Comparison of ENCODE assay signal across 8 cellular contexts in the genomic region with DNA sequence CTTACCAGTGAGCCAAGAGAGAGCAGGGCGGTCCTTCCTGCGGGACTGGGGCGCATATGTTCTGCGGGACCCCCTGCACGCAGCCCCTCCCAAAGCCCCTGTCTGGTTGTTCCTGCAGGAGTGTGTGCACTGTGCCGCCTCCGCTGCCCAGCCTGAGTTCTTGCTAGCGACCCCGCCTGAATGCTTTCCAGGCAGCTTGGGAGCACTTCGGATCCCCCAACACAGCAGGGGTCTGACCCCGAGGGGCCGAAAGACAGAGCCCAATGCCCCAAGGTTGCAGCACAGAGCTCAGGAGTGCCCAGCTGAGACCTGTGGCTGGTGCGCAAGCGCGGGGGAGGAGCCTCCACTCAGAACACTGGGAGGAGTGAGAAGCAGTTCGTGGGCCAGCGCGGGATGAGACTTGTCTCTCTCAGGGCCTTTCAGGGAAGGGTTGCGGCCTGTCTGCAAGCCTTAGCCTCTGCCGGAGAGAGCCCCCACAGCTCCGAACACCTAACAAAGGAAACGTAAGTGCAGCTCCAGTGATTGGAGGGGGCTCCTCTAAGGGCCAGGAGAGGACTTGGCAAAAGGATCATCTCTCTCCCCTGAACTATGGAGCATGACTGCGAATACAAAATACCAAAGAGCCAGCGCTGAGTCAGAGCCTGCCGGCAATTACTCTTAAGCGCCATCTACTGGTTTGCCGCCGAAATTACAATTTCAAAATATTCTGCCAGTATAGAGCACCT. TPM values are rescaled to one million over a fixed set of nuclear protein-coding genes. Genes with fewer than 3 reads are reported as not detected.
DNase-seq lines count a peak whose midpoint lies in the region; TF ChIP-seq lines count a peak whose summit lies in the region.

No MANE protein-coding gene starts in this region.

- POLR2A ChIA-PET in RWPE1 (lab: Yijun Ruan, JAX; ENCODE audit: low non-redundant PET) = interaction anchor here (0.6 kb wide), 1 partner anchor 202 kb away, joined by 3 read pairs; no protein-coding TSS in a partner anchor

- peak; percentile 78 for TF ChIP-seq CTCF in LNCaP clone FGC (IDR thresholded peaks at IDR 0.05; ENCODE audit: control insufficient read depth, extremely low read depth, insufficient read depth)
- peak; percentile 89 for TF ChIP-seq CTCF in RWPE1 (conservative IDR thresholded peaks at IDR 0.05; ENCODE audit: low read depth)
- peak; percentile 85 for TF ChIP-seq CTCF in foreskin fibroblast (IDR thresholded peaks at IDR 0.05; ENCODE audit: low read depth, low read length)
- peak; percentile 93 for TF ChIP-seq CTCF in neural crest cell (conservative IDR thresholded peaks at IDR 0.05)

- H3K4me1 Mint-ChIP-seq in neural crest cell = peaks cover 22% of the 10 kb centered on the region

- H3K27ac ChIP-seq in RWPE1 = peak overlapping the region; percentile 91
- H3K27ac ChIP-seq in stomach smooth muscle (ENCODE audit: low read length) = peak overlapping the region; percentile 93

- H3K27me3 ChIP-seq in stomach smooth muscle (ENCODE audit: control insufficient read depth in 1 of 2, insufficient read depth in 2 of 2, low read length in 2 of 2) = no peaks in the 10 kb centered on the region

- H3K36me3 ChIP-seq in ES-I3 (ENCODE audit: insufficient read depth, low read length) (no peaks in the 10 kb centered on the region), stomach smooth muscle (ENCODE audit: control insufficient read depth in 2 of 2, insufficient read depth in 2 of 2, low read length in 2 of 2) (no peaks in the 10 kb centered on the region)

- H3K9me3 Mint-ChIP-seq in neural crest cell = peaks cover 2% of the 10 kb centered on the region

- peak overlapping the region; percentile 87 for H3K4me3 Mint-ChIP-seq in neural crest cell

- H3K4me1 ChIP-seq in ES-I3 (ENCODE audit: insufficient read depth, low read length) = peaks cover 3% of the 10 kb centered on the region; the same call in 1 of the 2 replicates
- H3K4me1 ChIP-seq in stomach smooth muscle (ENCODE audit: control insufficient read depth, insufficient read depth, low read length) = peaks cover 7% of the 10 kb centered on the region

- peak overlapping the region; percentile 98 for H3K27ac Mint-ChIP-seq in neural crest cell (ENCODE audit: unreplicated experiment)

- no peaks in the 10 kb centered on the region for H3K27me3 Mint-ChIP-seq in neural crest cell (ENCODE audit: low read depth)

- H3K4me3 ChIP-seq in LNCaP clone FGC (ENCODE audit: low read depth, low read length) (peak overlapping the region; percentile 75), foreskin fibroblast (ENCODE audit: low read depth in 1 of 2, low read length in 2 of 2) (peak overlapping the region; percentile 65 to 72), stomach smooth muscle (ENCODE audit: low read length in 2 of 2) (peak overlapping the region; percentile 81 to 95)

- no peaks in the 10 kb centered on the region for H3K36me3 Mint-ChIP-seq in neural crest cell (ENCODE audit: low read depth)

- CTCF ChIA-PET in RWPE1 (lab: Yijun Ruan, JAX) = interaction anchor here (0.7 to 1.3 kb wide), 4 partner anchors 27 to 174 kb away, joined by 3 to 10 read pairs (median 4); no protein-coding TSS in a partner anchor

- H3K9me3 ChIP-seq in ES-I3 (ENCODE audit: control insufficient read depth, insufficient read depth, low read length) (no peaks in the 10 kb centered on the region), stomach smooth muscle (ENCODE audit: control insufficient read depth in 2 of 2, low read length in 2 of 2) (no peaks in the 10 kb centered on the region)

- H3K9ac ChIP-seq in ES-I3 (ENCODE audit: low read depth, low read length) = peak overlapping the region; percentile 69
- peak overlapping the region; percentile 77 to 90 for H3K9ac ChIP-seq in stomach smooth muscle (ENCODE audit: low read length in 2 of 2)

- peak; percentile 85 for DNase-seq in H4 (ENCODE audit: low spot score)
- peak; percentile 72 for DNase-seq in LNCaP clone FGC (ENCODE audit: low read depth)
- peak; percentile 85 for DNase-seq in RWPE1 (ENCODE audit: low spot score)
- DNase-seq in activated effector memory CD4-positive, alpha-beta T cell treated with anti-CD3 and anti-CD28 coated beads, Interleukin-2, amount 50 U/mL, for 16 hours = peak; percentile 96
- DNase-seq in foreskin fibroblast = peak; percentile 80 to 93
- peak; percentile 74 for DNase-seq in neural crest cell (ENCODE audit: low read depth, low spot score)

RNA-seq across cellular contexts. Expression of gene GTF2A1, which starts 50.5 kb away (rescaled TPM):
- total RNA-seq in H4 (2014; rRNA removed; shearing (Covaris generic)) = 16.5 and 17.2 TPM in 2 replicates
- total RNA-seq in neural crest cell = 42.0 and 42.7 TPM in 2 replicates

Comparison
In these comparisons a context has a peak if more than half of its experiments do, and no peak if none do; other contexts are left out.
1. Peak in every context shown above with its lines: DNase-seq, H3K4me3 ChIP-seq and H3K27ac ChIP-seq.